In the genomic region with DNA sequence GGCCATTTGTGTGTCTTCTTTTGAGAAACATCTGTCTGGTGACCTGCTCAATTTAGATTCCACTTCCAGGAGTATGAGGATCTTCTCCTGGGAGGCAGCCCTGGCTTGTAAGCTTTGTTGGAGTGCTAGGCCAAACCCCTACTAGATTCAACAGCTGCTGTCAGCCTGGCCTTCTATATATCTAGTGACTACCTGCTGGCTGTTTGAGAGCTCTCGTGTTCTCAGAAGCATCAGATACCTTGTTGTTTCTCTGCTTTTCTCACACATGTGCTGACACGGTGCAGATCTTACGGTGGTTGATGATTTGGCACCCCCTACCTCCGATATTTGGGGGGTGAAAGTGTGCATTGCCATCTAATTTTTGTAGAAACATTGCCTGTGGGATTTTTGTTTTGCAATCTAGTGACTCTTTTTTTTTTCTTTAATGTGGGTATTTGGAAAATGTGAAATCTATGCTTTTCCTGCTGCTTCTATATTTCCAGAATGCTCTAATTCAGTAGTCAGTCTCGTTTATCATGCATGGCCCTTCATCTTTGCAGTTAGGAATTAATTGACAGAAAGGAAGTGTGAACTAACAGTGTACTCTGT, we compare ENCODE assay signal across 2 cellular contexts.
TF ChIP-seq lines count a peak whose summit lies in the region.

No MANE protein-coding gene starts in this region.

TF ChIP-seq in A549, 52 proteins besides CTCF, POLR2A, EP300 and RAD21 (continued from another document):
- TF ChIP-seq, protein P1, sequence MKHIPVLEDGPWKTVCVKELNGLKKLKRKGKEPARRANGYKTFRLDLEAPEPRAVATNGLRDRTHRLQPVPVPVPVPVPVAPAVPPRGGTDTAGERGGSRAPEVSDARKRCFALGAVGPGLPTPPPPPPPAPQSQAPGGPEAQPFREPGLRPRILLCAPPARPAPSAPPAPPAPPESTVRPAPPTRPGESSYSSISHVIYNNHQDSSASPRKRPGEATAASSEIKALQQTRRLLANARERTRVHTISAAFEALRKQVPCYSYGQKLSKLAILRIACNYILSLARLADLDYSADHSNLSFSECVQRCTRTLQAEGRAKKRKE (CRISPR knock-in tag; IDR thresholded peaks at IDR 0.05; ENCODE audit: low read depth): no peak
- TF ChIP-seq POLR2AphosphoS2 (conservative IDR thresholded peaks at IDR 0.05; ENCODE audit: low read length) (peak; percentile 96; the same call in 1 of the 2 replicates), HOXB13 (CRISPR knock-in tag; IDR thresholded peaks at IDR 0.05; ENCODE audit: low read depth) (no peak)
- TF ChIP-seq, protein P2, sequence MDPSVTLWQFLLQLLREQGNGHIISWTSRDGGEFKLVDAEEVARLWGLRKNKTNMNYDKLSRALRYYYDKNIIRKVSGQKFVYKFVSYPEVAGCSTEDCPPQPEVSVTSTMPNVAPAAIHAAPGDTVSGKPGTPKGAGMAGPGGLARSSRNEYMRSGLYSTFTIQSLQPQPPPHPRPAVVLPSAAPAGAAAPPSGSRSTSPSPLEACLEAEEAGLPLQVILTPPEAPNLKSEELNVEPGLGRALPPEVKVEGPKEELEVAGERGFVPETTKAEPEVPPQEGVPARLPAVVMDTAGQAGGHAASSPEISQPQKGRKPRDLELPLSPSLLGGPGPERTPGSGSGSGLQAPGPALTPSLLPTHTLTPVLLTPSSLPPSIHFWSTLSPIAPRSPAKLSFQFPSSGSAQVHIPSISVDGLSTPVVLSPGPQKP (IDR thresholded peaks at IDR 0.05; ENCODE audit: low read depth, low read length): no peak

TF ChIP-seq in IMR-90, 13 proteins besides CTCF, POLR2A, EP300 and RAD21 (continued from another document):
- TF ChIP-seq CEBPB (IDR thresholded peaks at IDR 0.05; ENCODE audit: low read depth, low read length): peak; percentile 38; the same call in 1 of the 2 replicates
